In genomic region chr19:40254714-40255418, GRCh38 we compare ENCODE assay signal across 1 cellular context.
TF ChIP-seq lines count a peak whose summit lies in the region.

No MANE protein-coding gene starts in this region.

TF ChIP-seq in WTC11, 78 proteins besides CTCF, POLR2A, EP300 and RAD21 (continued from another document):
- TF ChIP-seq ARID4B (CRISPR knock-in tag; IDR thresholded peaks at IDR 0.05; ENCODE audit: borderline replicate concordance) (no peak), ZBTB43 (CRISPR knock-in tag; IDR thresholded peaks at IDR 0.05) (no peak), JUN (CRISPR knock-in tag; IDR thresholded peaks at IDR 0.05) (no peak), OVOL2 (CRISPR knock-in tag; IDR thresholded peaks at IDR 0.05; ENCODE audit: borderline replicate concordance) (no peak), JAZF1 (CRISPR knock-in tag; IDR thresholded peaks at IDR 0.05) (no peak), ZNF532 (CRISPR knock-in tag; IDR thresholded peaks at IDR 0.05; ENCODE audit: borderline replicate concordance) (no peak), RORB (CRISPR knock-in tag; IDR thresholded peaks at IDR 0.05) (no peak), USF1 (CRISPR knock-in tag; IDR thresholded peaks at IDR 0.05) (no peak)
